Comparison of ENCODE assay signal across 32 cellular contexts in genomic region chr10:59750155-59750945, GRCh38. TPM values are rescaled to one million over a fixed set of nuclear protein-coding genes. Genes with fewer than 3 reads are reported as not detected.
DNase-seq lines count a peak whose midpoint lies in the region; ATAC-seq, FAIRE-seq and TF ChIP-seq lines count a peak whose summit lies in the region.
"Had no signal": no experiment of that assay in that cellular context is flagged by ENCODE, and none has a peak within 500 bp of the region (broad histone marks: within the 10 kb centered on the region; RNA-seq: fewer than 3 reads in every experiment).

No MANE protein-coding gene starts in this region.

- no peaks in the 10 kb centered on the region for H3K9me3 Mint-ChIP-seq in activated naive CD4-positive, alpha-beta T cell treated with anti-CD3 and anti-CD28 coated beads for 36 hours
- H3K9me3 Mint-ChIP-seq: stimulated activated memory B cell treated with anti-CD40 and anti-IgM and Interleukin-4, amounts not matched to agents 10 μg/mL and 1 μg/mL and 100 μg/mL, for 72 hours; type B pancreatic cell had no signal

- CTCF ChIA-PET in SK-N-SH (lab: Yijun Ruan, JAX), result no interaction called here
- CTCF ChIA-PET in activated naive CD4-positive, alpha-beta T cell treated with anti-CD3 and anti-CD28 coated beads for 36 hours (lab: Charles Lee), result interaction anchor here (0.6 to 2.3 kb wide), 2 partner anchors 123 to 125 kb away, joined by 4 to 7 read pairs; no protein-coding TSS in a partner anchor

- H3K79me2 ChIP-seq in SK-N-SH (ENCODE audit: insufficient read depth), result no peaks in the 10 kb centered on the region

- intact Hi-C loops in activated naive CD4-positive, alpha-beta T cell treated with anti-CD3 and anti-CD28 coated beads for 36 hours (cut with micrococcal nuclease), result no loop called here

- H2AFZ ChIP-seq in SK-N-SH (ENCODE audit: low read depth), result no peak overlapping the region

- no peak for ATAC-seq in SK-N-SH treated with all-trans-retinoic acid at 6 μM for 48 hours
- ATAC-seq: activated CD4-positive, CD25-positive, alpha-beta regulatory T cell treated with anti-CD3 and anti-CD28 coated beads, Interleukin-2, amount 50 U/mL, for 24 hours; stimulated activated memory B cell treated with anti-CD40 and anti-IgM and Interleukin-4, amounts not matched to agents 10 μg/mL and 1 μg/mL and 100 μg/mL, for 72 hours had no signal

- no peaks in the 10 kb centered on the region; the same call in 1 of the 2 replicates for H3K27me3 ChIP-seq in SK-N-SH (ENCODE audit: insufficient read depth)
- H3K27me3 ChIP-seq: sigmoid colon had no signal

- 71% methylated on average over 8 of the region's 12 CpGs for WGBS in SK-N-SH (ENCODE audit: low lambda C conversion rate)

- H3K9me2 ChIP-seq in SK-N-SH, result no peaks in the 10 kb centered on the region

- no peaks in the 10 kb centered on the region for H3F3A ChIP-seq in SK-N-SH (replicated peaks; ENCODE audit: insufficient read depth)

- POLR2A ChIA-PET in SK-N-SH (lab: Yijun Ruan, JAX), result no interaction called here

- DNase-seq in SK-N-SH (no peak), cardiac fibroblast (ENCODE audit: low read depth in 2 of 2) (peak; percentile 4 to 16), iris pigment epithelial cell (ENCODE audit: low read depth) (peak; percentile 11), urothelium cell line (ENCODE audit: low spot score) (no peak)
- no peak for DNase-seq in stimulated activated CD4-positive, alpha-beta T cell treated with anti-CD3 and anti-CD28 coated beads, Interleukin-2, amount 100 ng/mL, for 48 hours
- DNase-seq in activated naive CD4-positive, alpha-beta T cell treated with anti-CD3 and anti-CD28 coated beads for 36 hours, result no peak
- DNase-seq in stimulated activated CD4-positive, alpha-beta T cell treated with anti-CD3 and anti-CD28 coated beads, Interleukin-12 subunit alpha, Interleukin-12 subunit beta, amount 100 ng/mL, for 4 hours, result no peak
- DNase-seq: activated CD4-positive, alpha-beta T cell treated with anti-CD3 and anti-CD28 coated beads, Interleukin-2, amount 50 U/mL, for 4 hours; activated T-cell treated with anti-CD3 and anti-CD28 coated beads, Interleukin-2, amount 50 U/mL, for 48 hours; AML-193; CD4-positive, CD25-positive, alpha-beta regulatory T cell; GOT3; islet precursor cell; left ventricle myocardium inferior; mesendoderm; NCI-H1092; NCI-H187; NCI-H510A; NK-92 treated with Interleukin-12 subunit alpha and Interleukin-12 subunit beta, amount 100 ng/mL, for 24 hours; sigmoid colon; T-helper 2 cell had no signal

- H3K4me2 ChIP-seq in SK-N-SH, result no peak overlapping the region

- no peak for TF ChIP-seq CTCF in SK-N-SH (IDR thresholded peaks at IDR 0.05)
- no peak for TF ChIP-seq CTCF in cardiac fibroblast (IDR thresholded peaks at IDR 0.05; ENCODE audit: low read depth, low read length)

- H3K4me3 ChIP-seq in SK-N-SH (ENCODE audit: low read depth in 2 of 2, low read length in 1 of 2) (no peak overlapping the region), cardiac fibroblast (replicated peaks in 1 of 2; ENCODE audit: low read depth in 2 of 2, low read length in 2 of 2) (no peak overlapping the region)
- H3K4me3 ChIP-seq: left ventricle myocardium inferior, sigmoid colon had no signal

- no peak overlapping the region for H3K27ac Mint-ChIP-seq in activated naive CD4-positive, alpha-beta T cell treated with anti-CD3 and anti-CD28 coated beads for 36 hours
- H3K27ac Mint-ChIP-seq: CD4-positive, CD25-positive, alpha-beta regulatory T cell; progenitor cell of endocrine pancreas; stimulated activated memory B cell treated with anti-CD40 and anti-IgM and Interleukin-4, amounts not matched to agents 10 μg/mL and 1 μg/mL and 100 μg/mL, for 72 hours; type B pancreatic cell had no signal

- no peak overlapping the region for H3K9ac ChIP-seq in SK-N-SH

- peak; percentile 77 for FAIRE-seq in urothelium cell line (lab: Jason Lieb, UNC)
- FAIRE-seq: A204.1, endothelial cell of umbilical vein had no signal

- no peaks in the 10 kb centered on the region for H4K20me1 ChIP-seq in SK-N-SH (ENCODE audit: insufficient read depth)

- no peaks in the 10 kb centered on the region for H3K4me1 ChIP-seq in SK-N-SH (ENCODE audit: control insufficient read depth in 1 of 2, insufficient read depth in 2 of 2, low read depth in 1 of 2, low read length in 1 of 2)
- H3K4me1 ChIP-seq: left ventricle myocardium inferior, sigmoid colon had no signal

- no peak overlapping the region for H3K27ac ChIP-seq in SK-N-SH (ENCODE audit: low read depth in 2 of 2, low read length in 1 of 2)
- H3K27ac ChIP-seq: left ventricle myocardium inferior, sigmoid colon had no signal

- H3K36me3 ChIP-seq in SK-N-SH (replicated peaks in 1 of 2; ENCODE audit: control insufficient read depth in 1 of 2, insufficient read depth in 2 of 2, low read length in 1 of 2), result no peaks in the 10 kb centered on the region
- H3K36me3 ChIP-seq: left ventricle myocardium inferior, sigmoid colon had no signal

- H3K36me3 Mint-ChIP-seq in activated naive CD4-positive, alpha-beta T cell treated with anti-CD3 and anti-CD28 coated beads for 36 hours (ENCODE audit: low read depth), result no peaks in the 10 kb centered on the region
- H3K36me3 Mint-ChIP-seq: brain; CD4-positive, CD25-positive, alpha-beta regulatory T cell; stimulated activated memory B cell treated with anti-CD40 and anti-IgM and Interleukin-4, amounts not matched to agents 10 μg/mL and 1 μg/mL and 100 μg/mL, for 72 hours; type B pancreatic cell had no signal

- no peak for TF ChIP-seq RAD21 in SK-N-SH (IDR thresholded peaks at IDR 0.05; ENCODE audit: low read length)

- no peaks in the 10 kb centered on the region for H3K4me1 Mint-ChIP-seq in activated naive CD4-positive, alpha-beta T cell treated with anti-CD3 and anti-CD28 coated beads for 36 hours (ENCODE audit: low read depth)
- H3K4me1 Mint-ChIP-seq: CD4-positive, CD25-positive, alpha-beta regulatory T cell; stimulated activated memory B cell treated with anti-CD40 and anti-IgM and Interleukin-4, amounts not matched to agents 10 μg/mL and 1 μg/mL and 100 μg/mL, for 72 hours had no signal

- TF ChIP-seq EP300 in SK-N-SH (IDR thresholded peaks at IDR 0.05; ENCODE audit: borderline replicate concordance in 1 of 2, low read depth in 1 of 2, low read length in 1 of 2), result no peak

- H3K4me3 Mint-ChIP-seq in activated naive CD4-positive, alpha-beta T cell treated with anti-CD3 and anti-CD28 coated beads for 36 hours, result no peak overlapping the region
- H3K4me3 Mint-ChIP-seq: CD4-positive, CD25-positive, alpha-beta regulatory T cell; stimulated activated memory B cell treated with anti-CD40 and anti-IgM and Interleukin-4, amounts not matched to agents 10 μg/mL and 1 μg/mL and 100 μg/mL, for 72 hours; type B pancreatic cell had no signal

- no peaks in the 10 kb centered on the region for H3K9me3 ChIP-seq in SK-N-SH
- H3K9me3 ChIP-seq: left ventricle myocardium inferior, sigmoid colon had no signal

- H3K27me3 Mint-ChIP-seq in activated naive CD4-positive, alpha-beta T cell treated with anti-CD3 and anti-CD28 coated beads for 36 hours (ENCODE audit: low read depth), result peaks cover 30% of the 10 kb centered on the region
- H3K27me3 Mint-ChIP-seq: brain, progenitor cell of endocrine pancreas, type B pancreatic cell had no signal

TF ChIP-seq in SK-N-SH treated with all-trans-retinoic acid at 6 μM for 48 hours, 23 proteins besides CTCF, POLR2A, EP300 and RAD21 (continues in another document):
- TF ChIP-seq ISL1 (CRISPR knock-in tag; IDR thresholded peaks at IDR 0.05) (peak; percentile 56), ZFP30 (CRISPR knock-in tag; IDR thresholded peaks at IDR 0.05) (no peak)

TF ChIP-seq in SK-N-SH, 30 proteins besides CTCF, POLR2A, EP300 and RAD21:
- TF ChIP-seq GABPA (IDR thresholded peaks at IDR 0.05; ENCODE audit: low read depth) (no peak), SIN3A (IDR thresholded peaks at IDR 0.05; ENCODE audit: borderline replicate concordance, low read depth, low read length) (no peak)
TF ChIP-seq in SK-N-SH: peak in this region for 0.

RNA-seq across cellular contexts. Expression of gene MRLN, which starts 2.9 kb away (rescaled TPM):
- not detected in 2 replicates for polyA plus RNA-seq in SK-N-SH (2012; rRNA removed)
- not detected in 2 replicates for polyA plus RNA-seq in SK-N-SH (2012; cell fraction: cytosol; rRNA removed)
- 0.19 TPM in 1 of 2 replicates, not detected in the other for polyA plus RNA-seq in SK-N-SH (2012; cell fraction: nucleus; rRNA removed)
- not detected for total RNA-seq in activated naive CD4-positive, alpha-beta T cell treated with anti-CD3 and anti-CD28 coated beads for 36 hours
- total RNA-seq: CD4-positive, CD25-positive, alpha-beta regulatory T cell; endothelial cell of umbilical vein; fibroblast of villous mesenchyme; HT-29; left ventricle myocardium inferior; progenitor cell of endocrine pancreas; sigmoid colon; subcutaneous adipose tissue had no signal
- polyA plus RNA-seq: CD4-positive, CD25-positive, alpha-beta regulatory T cell; endothelial cell of umbilical vein; sigmoid colon had no signal

RNA-seq across cellular contexts. Expression of gene SLC16A9, which starts 40.7 kb away (rescaled TPM):
- 4.7 and 6.7 TPM in 2 replicates for polyA plus RNA-seq in SK-N-SH (2012; rRNA removed)
- 8.1 and 8.3 TPM in 2 replicates for polyA plus RNA-seq in SK-N-SH (2012; cell fraction: cytosol; rRNA removed)
- 1.8 and 4.9 TPM in 2 replicates for polyA plus RNA-seq in SK-N-SH (2012; cell fraction: nucleus; rRNA removed)
- total RNA-seq in activated naive CD4-positive, alpha-beta T cell treated with anti-CD3 and anti-CD28 coated beads for 36 hours, result under 1 TPM; 0.84 to 0.86 TPM
- total RNA-seq: endothelial cell of umbilical vein, HT-29 had no signal

Comparison
In these comparisons a context has a peak if more than half of its experiments do, and no peak if none do; other contexts are left out.
1. DNase-seq: peak in cardiac fibroblast (2 of 2) and iris pigment epithelial cell (single experiment); none in SK-N-SH (single experiment), urothelium cell line (single experiment), stimulated activated CD4-positive, alpha-beta T cell treated with anti-CD3 and anti-CD28 coated beads, Interleukin-2, amount 100 ng/mL, for 48 hours (0 of 2), activated naive CD4-positive, alpha-beta T cell treated with anti-CD3 and anti-CD28 coated beads for 36 hours (single experiment) and stimulated activated CD4-positive, alpha-beta T cell treated with anti-CD3 and anti-CD28 coated beads, Interleukin-12 subunit alpha, Interleukin-12 subunit beta, amount 100 ng/mL, for 4 hours (single experiment).